Comparison of ENCODE assay signal across 10 cellular contexts in the genomic region with DNA sequence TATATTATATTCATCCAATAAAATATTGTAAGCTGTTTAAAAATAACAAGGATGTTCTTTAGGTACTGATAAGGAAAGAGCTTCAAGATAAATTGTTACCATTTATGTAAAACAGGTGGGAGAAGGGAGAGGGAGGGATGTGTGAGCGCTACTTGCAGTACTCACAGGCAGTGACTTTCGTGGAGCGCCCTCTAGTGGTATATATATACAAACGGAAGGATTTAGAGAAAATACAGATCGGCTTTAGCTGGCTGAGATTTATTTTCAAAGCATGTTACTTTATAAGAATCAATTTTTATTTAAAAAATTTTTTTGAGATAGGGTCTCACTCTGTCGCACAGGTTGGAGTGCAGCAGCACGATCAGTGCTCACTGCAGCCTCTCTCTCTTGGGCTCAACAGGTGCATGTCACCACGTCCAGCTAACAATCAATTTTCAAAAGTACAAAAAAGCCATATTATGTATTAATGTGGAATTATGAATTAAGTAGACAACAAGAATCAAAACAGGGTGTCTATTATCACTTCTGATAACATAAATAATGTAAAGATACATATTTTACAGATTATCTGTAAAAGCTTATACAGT. TPM values are rescaled to one million over a fixed set of nuclear protein-coding genes. Genes with fewer than 3 reads are reported as not detected.
DNase-seq lines count a peak whose midpoint lies in the region; ATAC-seq, FAIRE-seq and TF ChIP-seq lines count a peak whose summit lies in the region.
"Had no signal": no experiment of that assay in that cellular context is flagged by ENCODE, and none has a peak within 500 bp of the region (broad histone marks: within the 10 kb centered on the region; RNA-seq: fewer than 3 reads in every experiment).

No MANE protein-coding gene starts in this region.

- TF ChIP-seq CTCF in CD8-positive, alpha-beta T cell (IDR thresholded peaks at IDR 0.05), result peak; percentile 74
- 0 out of 2 replicates have a peak, but pooled peaks have one; percentile 14 for TF ChIP-seq CTCF in HEK293 (tag by site-specific recombination; IDR thresholded peaks at IDR 0.05)
- no peak for TF ChIP-seq CTCF in omental fat pad (IDR thresholded peaks at IDR 0.05)

- H3K9me3 Mint-ChIP-seq in CD8-positive, alpha-beta T cell, result no peaks in the 10 kb centered on the region
- H3K9me3 Mint-ChIP-seq: IgD-negative memory B cell had no signal

- POLR2A ChIA-PET in CD8-positive, alpha-beta T cell (lab: Charles Lee), result interaction anchor here (1.3 to 1.4 kb wide), 2 partner anchors 12 to 21 kb away, joined by 3 to 4 read pairs; partner anchors contain the start of gene GABBR1
- POLR2A ChIA-PET in HEK293 (lab: Yijun Ruan, JAX), result interaction anchor here (0.6 to 2.2 kb wide), 6 partner anchors 8 to 407 kb away, joined by 3 to 18 read pairs (median 5); partner anchors contain the start of genes GABBR1 and POLR1H

- no peak overlapping the region for H3K27ac ChIP-seq in CD8-positive, alpha-beta T cell (ENCODE audit: low read depth, low read length)
- H3K27ac ChIP-seq in HEK293 (ENCODE audit: extremely low read depth, low read depth, low read length), result no peak overlapping the region

- CTCF ChIA-PET in CD8-positive, alpha-beta T cell (lab: Charles Lee), result interaction anchor here (0.6 to 7.3 kb wide), 43 partner anchors 9 to 969 kb away, joined by 3 to 101 read pairs (median 4); partner anchors contain the start of gene GABBR1
- CTCF ChIA-PET in HEK293 (lab: Yijun Ruan, JAX), result interaction anchor here (0.5 to 10.5 kb wide), 83 partner anchors 9 to 1600 kb away, joined by 3 to 287 read pairs (median 5); partner anchors contain the start of genes GABBR1, OR12D1, OR12D3 and OR5V1

- peak in 4 of 7 experiments; percentile 19 to 51 (median 42) for DNase-seq in CD8-positive, alpha-beta T cell
- DNase-seq in NCI-H524 treated with DMSO at 0.1 percent for 48 hours (lab: John Stamatoyannopoulos, UW), result peak; percentile 25
- peak; percentile 21 to 34 for DNase-seq in activated CD4-positive, alpha-beta T cell treated with anti-CD3 and anti-CD28 coated beads, Interleukin-2, amount 50 U/mL, for 48 hours
- peak in 1 of 2 donors; percentile 55 for DNase-seq in frontal cortex (ENCODE audit: low spot score in 2 of 2)
- DNase-seq in pulmonary artery endothelial cell (ENCODE audit: low read depth, low spot score), result peak; percentile 45
- no peak for DNase-seq in cortex of kidney (lab: John Stamatoyannopoulos, UW)
- DNase-seq in omental fat pad (ENCODE audit: low spot score), result no peak

- no peaks in the 10 kb centered on the region for H3K9me3 ChIP-seq in CD8-positive, alpha-beta T cell (ENCODE audit: low read length)
- no peaks in the 10 kb centered on the region for H3K9me3 ChIP-seq in HEK293 (ENCODE audit: control insufficient read depth, insufficient read depth, low read depth, low read length)

- FAIRE-seq in frontal cortex (lab: Jason Lieb, UNC), result peak; percentile 72

- H3K4me1 ChIP-seq in CD8-positive, alpha-beta T cell (ENCODE audit: insufficient read depth, low read length), result peaks cover 12% of the 10 kb centered on the region
- H3K4me1 ChIP-seq in HEK293 (ENCODE audit: control insufficient read depth, insufficient read depth, low read length), result no peaks in the 10 kb centered on the region; the same call in 1 of the 2 replicates

- no peak overlapping the region for H3K4me3 ChIP-seq in CD8-positive, alpha-beta T cell (ENCODE audit: low read depth, low read length)
- no peak overlapping the region for H3K4me3 ChIP-seq in HEK293 (ENCODE audit: low read depth, low read length)

- H3K4me3 Mint-ChIP-seq in CD8-positive, alpha-beta T cell, result no peak overlapping the region
- H3K4me3 Mint-ChIP-seq: IgD-negative memory B cell had no signal

- no peaks in the 10 kb centered on the region for H3K36me3 ChIP-seq in CD8-positive, alpha-beta T cell (ENCODE audit: insufficient read depth, low read length)
- no peaks in the 10 kb centered on the region for H3K36me3 ChIP-seq in HEK293 (ENCODE audit: control insufficient read depth in 2 of 2, insufficient read depth in 1 of 2, low read length in 2 of 2)

- peaks cover 3% of the 10 kb centered on the region for H3K27me3 ChIP-seq in CD8-positive, alpha-beta T cell (ENCODE audit: insufficient read depth, low read length)

- intact Hi-C loops in CD8-positive, alpha-beta T cell (cut with DNase I, micrococcal nuclease), result loop anchor here in 1 of 2 experiments (1.0 to 5.0 kb wide), 3 partner anchors 25 to 414 kb away; partner anchors contain the start of gene PPP1R11

- H3K36me3 Mint-ChIP-seq in CD8-positive, alpha-beta T cell, result peaks cover 2% of the 10 kb centered on the region
- H3K36me3 Mint-ChIP-seq: IgD-negative memory B cell had no signal

- no peak for ATAC-seq in CD8-positive, alpha-beta T cell
- no peak for ATAC-seq in omental fat pad (ENCODE audit: low FRiP score)

- H3K4me1 Mint-ChIP-seq in CD8-positive, alpha-beta T cell (ENCODE audit: low read depth), result peaks cover 13% of the 10 kb centered on the region

- peaks cover 20% of the 10 kb centered on the region for H3K27me3 Mint-ChIP-seq in CD8-positive, alpha-beta T cell (ENCODE audit: low read depth)

- H3K27ac Mint-ChIP-seq in CD8-positive, alpha-beta T cell, result no peak overlapping the region
- H3K27ac Mint-ChIP-seq: IgD-negative memory B cell had no signal

TF ChIP-seq in HEK293, 187 proteins besides CTCF, POLR2A, EP300 and RAD21 (continues in another document):
- TF ChIP-seq ZNF366 (tag by site-specific recombination; conservative IDR thresholded peaks at IDR 0.05) (peak; percentile 37; the same call in 1 of the 2 replicates), REST (tag by site-specific recombination; IDR thresholded peaks at IDR 0.05) (no peak), SCRT1 (tag by site-specific recombination; IDR thresholded peaks at IDR 0.05; ENCODE audit: borderline replicate concordance) (peak; percentile 33; the same call in 1 of the 2 replicates), ZNF548 (tag by site-specific recombination; IDR thresholded peaks at IDR 0.05) (no peak), ZNF660 (tag by site-specific recombination; IDR thresholded peaks at IDR 0.05) (0 out of 2 replicates have a peak, but pooled peaks have one; percentile 44), KLF8 (tag by site-specific recombination; IDR thresholded peaks at IDR 0.05) (no peak), SCRT2 (tag by site-specific recombination; IDR thresholded peaks at IDR 0.05) (peak; percentile 94)

RNA-seq across cellular contexts. Expression of gene MOG, which starts 3.3 kb away (rescaled TPM):
- total RNA-seq in CD8-positive, alpha-beta T cell, result not detected
- total RNA-seq in frontal cortex (under 0.01 TPM), pulmonary artery endothelial cell (not detected in 2 replicates), omental fat pad (not detected)
- total RNA-seq: skeletal muscle tissue had no signal

RNA-seq across cellular contexts. Expression of gene GABBR1, which starts 20.6 kb away (rescaled TPM):
- total RNA-seq in CD8-positive, alpha-beta T cell, result 10 to 100 TPM; 21.8 to 24.2 TPM
- total RNA-seq in frontal cortex, result 72.2 TPM
- 8.8 and 10.1 TPM in 2 replicates for total RNA-seq in pulmonary artery endothelial cell
- total RNA-seq in omental fat pad, result 10 to 100 TPM; 18.5 to 41.8 (median 21.9) TPM

RNA-seq across cellular contexts. Expression of gene ZFP57, which starts 27.4 kb away (rescaled TPM):
- not detected for total RNA-seq in CD8-positive, alpha-beta T cell
- not detected for total RNA-seq in frontal cortex
- total RNA-seq in pulmonary artery endothelial cell, result 0.42 TPM in 1 of 2 replicates, not detected in the other
- 1 to 10 TPM in 2 of 4 donors, not detected in 2; 1.9 to 2.7 TPM for total RNA-seq in omental fat pad
- total RNA-seq: skeletal muscle tissue had no signal

Comparison
In these comparisons a context has a peak if more than half of its experiments do, and no peak if none do; other contexts are left out.
1. DNase-seq: peak in CD8-positive, alpha-beta T cell (4 of 7), NCI-H524 treated with DMSO at 0.1 percent for 48 hours (single experiment), activated CD4-positive, alpha-beta T cell treated with anti-CD3 and anti-CD28 coated beads, Interleukin-2, amount 50 U/mL, for 48 hours (2 of 2) and pulmonary artery endothelial cell (single experiment); none in cortex of kidney (single experiment) and omental fat pad (single experiment).
2. CTCF ChIP-seq: peak in CD8-positive, alpha-beta T cell (single experiment) and HEK293 (single experiment); none in omental fat pad (0 of 3).